Comparison of ENCODE assay signal across 9 cellular contexts in genomic region chr1:24351918-24352637, GRCh38. TPM values are rescaled to one million over a fixed set of nuclear protein-coding genes. Genes with fewer than 3 reads are reported as not detected.
DNase-seq lines count a peak whose midpoint lies in the region; ATAC-seq, FAIRE-seq and TF ChIP-seq lines count a peak whose summit lies in the region.
"Had no signal": no experiment of that assay in that cellular context is flagged by ENCODE, and none has a peak within 500 bp of the region (broad histone marks: within the 10 kb centered on the region; RNA-seq: fewer than 3 reads in every experiment).

No MANE protein-coding gene starts in this region.

- DNase-seq in GM12892 (ENCODE audit: insufficient read length) (no peak), NCI-H345 treated with DMSO at 0.1 percent for 48 hours (lab: John Stamatoyannopoulos, UW; ENCODE audit: unreplicated experiment) (peak; percentile 29), COR-L47 (lab: John Stamatoyannopoulos, UW) (no peak)
- DNase-seq in activated T-helper 9 cell treated with anti-CD3 and anti-CD28 coated beads, Interleukin-2, amount 50 U/mL, for 16 hours (ENCODE audit: low read depth) = peak; percentile 19
- DNase-seq in stimulated activated CD4-positive, alpha-beta T cell treated with anti-CD3 and anti-CD28 coated beads, Interleukin-1b, Interleukin-23, amount 100 ng/mL, for 4 hours (ENCODE audit: low read depth in 2 of 2) = peak; percentile 19 to 31
- DNase-seq: WERI-Rb-1 had no signal

- ATAC-seq in HG03457 (IDR thresholded peaks at IDR 0.05; ENCODE audit: unreplicated experiment) (no peak), HG02678 (IDR thresholded peaks at IDR 0.05; ENCODE audit: unreplicated experiment) (no peak)

- TF ChIP-seq POLR2A in GM12892 (IDR thresholded peaks at IDR 0.05; ENCODE audit: low read depth, low read length) = no peak

- peak; percentile 17 for FAIRE-seq in GM12892 (lab: Jason Lieb, UNC)
- FAIRE-seq: keratinocyte had no signal

RNA-seq across cellular contexts. Expression of gene GRHL3, which starts 32.9 kb away (rescaled TPM):
- 0.28 TPM for polyA plus RNA-seq in GM12892 (2012; ENCODE audit: missing spikeins)

Comparison
In these comparisons a context has a peak if more than half of its experiments do, and no peak if none do; other contexts are left out.
1. DNase-seq: peak in NCI-H345 treated with DMSO at 0.1 percent for 48 hours (single experiment), activated T-helper 9 cell treated with anti-CD3 and anti-CD28 coated beads, Interleukin-2, amount 50 U/mL, for 16 hours (single experiment) and stimulated activated CD4-positive, alpha-beta T cell treated with anti-CD3 and anti-CD28 coated beads, Interleukin-1b, Interleukin-23, amount 100 ng/mL, for 4 hours (2 of 2); none in GM12892 (single experiment) and COR-L47 (single experiment).